In the genomic region with DNA sequence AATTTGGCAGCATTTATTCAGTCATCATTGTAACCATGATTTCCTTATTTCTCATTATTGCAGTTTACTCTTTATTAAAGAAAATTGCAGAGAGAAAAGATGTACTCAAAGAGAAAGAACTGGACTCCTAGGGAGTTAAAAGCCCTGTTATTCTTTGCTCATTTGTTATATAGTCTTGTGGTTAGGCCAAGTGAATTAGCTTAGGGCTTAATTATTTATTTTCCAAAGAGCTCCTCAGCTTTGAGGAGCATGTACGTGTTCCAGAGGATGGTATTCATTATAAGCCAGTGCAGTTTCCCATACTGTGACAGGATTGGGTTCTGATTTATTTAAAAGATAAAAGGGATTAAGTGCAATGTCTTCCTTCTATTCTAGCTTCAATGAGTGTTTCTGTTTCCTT, we compare ENCODE assay signal across 19 cellular contexts.
"Had no signal": no experiment of that assay in that cellular context is flagged by ENCODE, and none has a peak within 500 bp of the region (broad histone marks: within the 10 kb centered on the region; RNA-seq: fewer than 3 reads in every experiment).

No MANE protein-coding gene starts in this region.

- H3K27me3 ChIP-seq: colonic mucosa, neutrophil, right atrium auricular region, testis, upper lobe of right lung had no signal

- H3K27ac ChIP-seq: colonic mucosa, left ventricle myocardium inferior, neutrophil, right atrium auricular region, testis, upper lobe of right lung had no signal

- H3K9me3 ChIP-seq: colonic mucosa, left ventricle myocardium inferior, neutrophil, right atrium auricular region, testis, upper lobe of right lung had no signal

- H3K4me1 ChIP-seq: colonic mucosa, testis, upper lobe of right lung had no signal

- H3K4me3 ChIP-seq: colonic mucosa, left ventricle myocardium inferior, right atrium auricular region, smooth muscle cell, testis, upper lobe of right lung had no signal

- ATAC-seq: natural killer cell; stimulated activated naive CD8-positive, alpha-beta T cell treated with anti-CD3 and anti-CD28 coated beads, Interleukin-15, amount 100 ng/mL, for 72 hours; upper lobe of right lung; WTC11 had no signal

- DNase-seq: activated CD4-positive, alpha-beta memory T cell treated with anti-CD3 and anti-CD28 coated beads, Interleukin-2, amount 10 ng/mL, durations not matched to agents 7 days and 5 days; activated CD4-positive, alpha-beta T cell treated with anti-CD3 and anti-CD28 coated beads for 4 hours; activated naive CD4-positive, alpha-beta T cell treated with anti-CD3 and anti-CD28 coated beads, Interleukin-2, amount 50 U/mL, for 16 hours; activated T-cell treated with anti-CD3 and anti-CD28 coated beads, Interleukin-2, amount 50 U/mL, for 24 hours; central memory CD4-positive, alpha-beta T cell; colonic mucosa; hypothalamus; kidney; left ventricle myocardium inferior; natural killer cell; posterior cingulate gyrus; stimulated activated naive CD8-positive, alpha-beta T cell treated with anti-CD3 and anti-CD28 coated beads, Interleukin-15, amount 100 ng/mL, for 72 hours; T-helper 2 cell; testis; upper lobe of right lung had no signal

- H3K4me2 ChIP-seq: smooth muscle cell had no signal
